In the genomic region with DNA sequence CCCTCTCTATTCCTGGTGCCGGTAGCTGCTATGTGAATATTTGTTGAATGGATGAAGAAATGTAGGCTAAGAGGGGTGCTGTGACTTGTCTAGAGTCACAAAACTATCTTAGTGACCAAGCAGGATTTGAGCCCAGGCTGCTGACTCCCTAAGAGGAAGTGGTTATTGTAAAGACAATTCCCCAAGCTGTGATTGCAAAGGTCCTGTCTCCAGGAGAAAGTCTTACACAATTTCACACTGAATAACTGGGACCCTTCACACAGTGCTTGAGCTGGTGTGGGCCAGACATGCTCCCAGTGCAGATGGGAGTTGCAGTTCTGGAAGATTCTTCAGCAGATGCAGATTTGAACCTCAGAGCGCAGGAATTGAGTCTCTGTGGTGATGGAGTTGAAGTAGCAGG, we compare ENCODE assay signal across 28 cellular contexts. TPM values are rescaled to one million over a fixed set of nuclear protein-coding genes. Genes with fewer than 3 reads are reported as not detected.
"Had no signal": no experiment of that assay in that cellular context is flagged by ENCODE, and none has a peak within 500 bp of the region (broad histone marks: within the 10 kb centered on the region; RNA-seq: fewer than 3 reads in every experiment).

No MANE protein-coding gene starts in this region.

- H3K27ac Mint-ChIP-seq: endodermal cell; stimulated activated memory B cell treated with anti-CD40 and anti-IgM and Interleukin-4, amounts not matched to agents 10 μg/mL and 1 μg/mL and 100 μg/mL, for 72 hours; WTC11 had no signal

- H3K4me3 Mint-ChIP-seq: activated T-cell treated with anti-CD3 and anti-CD28 coated beads, Interleukin-2, amount 50 U/mL, for 4 hours; endodermal cell; naive B cell; neural crest cell; stimulated activated memory B cell treated with anti-CD40 and anti-IgM and Interleukin-4, amounts not matched to agents 10 μg/mL and 1 μg/mL and 100 μg/mL, for 72 hours; WTC11 had no signal

- H3K4me1 ChIP-seq: uterus had no signal

- H3K9me3 Mint-ChIP-seq: endodermal cell, WTC11 had no signal

- ATAC-seq: activated T-cell treated with anti-CD3 and anti-CD28 coated beads, Interleukin-2, amount 50 U/mL, for 4 hours; sciatic nerve; stimulated activated memory B cell treated with anti-CD40 and anti-IgM and Interleukin-4, amounts not matched to agents 10 μg/mL and 1 μg/mL and 100 μg/mL, for 72 hours; WTC11 had no signal

- H3K36me3 Mint-ChIP-seq: stimulated activated memory B cell treated with anti-CD40 and anti-IgM and Interleukin-4, amounts not matched to agents 10 μg/mL and 1 μg/mL and 100 μg/mL, for 72 hours; WTC11 had no signal

- H3K27me3 ChIP-seq: stomach, transverse colon, uterus had no signal

- H3K9me3 ChIP-seq: lower lobe of right lung, suprapubic skin, transverse colon, uterus had no signal

- FAIRE-seq: kidney, small intestine had no signal

- H3K36me3 ChIP-seq: cardiac muscle cell, lower lobe of right lung, stomach, suprapubic skin, transverse colon, uterus had no signal

- H3K4me1 Mint-ChIP-seq: endodermal cell, WTC11 had no signal

- DNase-seq: activated CD8-positive, alpha-beta memory T cell treated with anti-CD3 and anti-CD28 coated beads, Interleukin-2, amount 50 U/mL, for 48 hours; activated naive CD4-positive, alpha-beta T cell treated with Interleukin-2 at 50 U/mL for 16 hours; activated T-cell treated with anti-CD3 and anti-CD28 coated beads, Interleukin-2, amount 50 U/mL, for 4 hours; amygdala; cortex of kidney; endodermal cell; foreskin melanocyte; kidney; lower lobe of right lung; mesendoderm; naive B cell; occipital lobe; posterior cingulate gyrus; small intestine; stimulated activated CD4-positive, alpha-beta T cell treated with anti-CD3 and anti-CD28 coated beads, Interleukin-15, amount 100 ng/mL, for 24 hours; stomach; T-helper 9 cell; transverse colon; uterus had no signal

- H3K27ac ChIP-seq: cardiac muscle cell, epithelial cell of prostate, lower lobe of right lung, stomach, suprapubic skin, transverse colon, uterus had no signal

- H3K4me3 ChIP-seq: cardiac muscle cell, lower lobe of right lung, stomach, suprapubic skin, transverse colon, uterus had no signal

RNA-seq across cellular contexts. Expression of a gene that starts 38.1 kb away (rescaled TPM):
- total RNA-seq: activated CD8-positive, alpha-beta memory T cell treated with anti-CD3 and anti-CD28 coated beads for 36 hours; cardiac muscle cell; cerebellum; endodermal cell; neural crest cell; occipital lobe; sciatic nerve; uterus; WTC11 had no signal
- polyA plus RNA-seq: cardiac muscle cell had no signal
